Comparison of ENCODE assay signal across 1 cellular context in the genomic region with DNA sequence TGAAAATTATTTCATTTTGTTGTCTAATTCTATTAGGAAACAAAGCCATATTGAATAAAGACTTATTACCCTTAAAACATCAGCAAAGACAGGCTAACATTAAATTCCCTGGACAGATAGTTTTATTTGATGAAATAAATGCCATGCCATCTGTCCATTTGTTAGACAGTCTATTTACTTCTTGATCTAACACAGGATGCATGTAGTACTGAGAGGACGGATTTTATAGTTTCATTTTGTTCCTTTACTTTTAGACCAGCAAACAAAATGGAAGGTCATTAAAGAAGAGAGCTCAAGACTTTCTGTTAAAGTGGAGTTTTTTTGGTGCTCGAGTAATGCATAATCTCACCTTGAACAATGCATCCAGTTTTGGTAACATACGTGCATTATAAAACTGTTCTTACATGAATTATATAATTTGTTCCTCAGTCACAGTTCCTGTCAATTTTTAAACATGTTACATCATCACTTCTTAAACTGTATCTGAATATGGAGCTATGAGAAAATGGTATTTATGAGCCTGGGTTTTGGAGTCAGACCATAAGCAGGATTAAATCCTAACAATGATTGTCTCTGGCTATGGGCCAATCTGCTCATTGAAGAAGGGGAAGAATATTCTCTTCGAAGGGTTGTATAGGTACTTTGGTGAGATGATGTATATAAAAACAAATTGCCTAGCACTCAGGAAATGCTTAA.
A peak's percentile ranks its signal among the peaks of the same experiment; 100 is the strongest.
TF ChIP-seq lines count a peak whose summit lies in the region.

No MANE protein-coding gene starts in this region.

TF ChIP-seq in HEK293, 187 proteins besides CTCF, POLR2A, EP300 and RAD21 (continued from another document):
- TF ChIP-seq, protein P1, sequence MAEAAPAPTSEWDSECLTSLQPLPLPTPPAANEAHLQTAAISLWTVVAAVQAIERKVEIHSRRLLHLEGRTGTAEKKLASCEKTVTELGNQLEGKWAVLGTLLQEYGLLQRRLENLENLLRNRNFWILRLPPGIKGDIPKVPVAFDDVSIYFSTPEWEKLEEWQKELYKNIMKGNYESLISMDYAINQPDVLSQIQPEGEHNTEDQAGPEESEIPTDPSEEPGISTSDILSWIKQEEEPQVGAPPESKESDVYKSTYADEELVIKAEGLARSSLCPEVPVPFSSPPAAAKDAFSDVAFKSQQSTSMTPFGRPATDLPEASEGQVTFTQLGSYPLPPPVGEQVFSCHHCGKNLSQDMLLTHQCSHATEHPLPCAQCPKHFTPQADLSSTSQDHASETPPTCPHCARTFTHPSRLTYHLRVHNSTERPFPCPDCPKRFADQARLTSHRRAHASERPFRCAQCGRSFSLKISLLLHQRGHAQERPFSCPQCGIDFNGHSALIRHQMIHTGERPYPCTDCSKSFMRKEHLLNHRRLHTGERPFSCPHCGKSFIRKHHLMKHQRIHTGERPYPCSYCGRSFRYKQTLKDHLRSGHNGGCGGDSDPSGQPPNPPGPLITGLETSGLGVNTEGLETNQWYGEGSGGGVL (tag by site-specific recombination; IDR thresholded peaks at IDR 0.05) = no peak
- no peak for TF ChIP-seq ZNF354C (tag by site-specific recombination; IDR thresholded peaks at IDR 0.05; ENCODE audit: borderline replicate concordance, low read depth)
- TF ChIP-seq, protein P2, sequence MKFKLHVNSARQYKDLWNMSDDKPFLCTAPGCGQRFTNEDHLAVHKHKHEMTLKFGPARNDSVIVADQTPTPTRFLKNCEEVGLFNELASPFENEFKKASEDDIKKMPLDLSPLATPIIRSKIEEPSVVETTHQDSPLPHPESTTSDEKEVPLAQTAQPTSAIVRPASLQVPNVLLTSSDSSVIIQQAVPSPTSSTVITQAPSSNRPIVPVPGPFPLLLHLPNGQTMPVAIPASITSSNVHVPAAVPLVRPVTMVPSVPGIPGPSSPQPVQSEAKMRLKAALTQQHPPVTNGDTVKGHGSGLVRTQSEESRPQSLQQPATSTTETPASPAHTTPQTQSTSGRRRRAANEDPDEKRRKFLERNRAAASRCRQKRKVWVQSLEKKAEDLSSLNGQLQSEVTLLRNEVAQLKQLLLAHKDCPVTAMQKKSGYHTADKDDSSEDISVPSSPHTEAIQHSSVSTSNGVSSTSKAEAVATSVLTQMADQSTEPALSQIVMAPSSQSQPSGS (tag by site-specific recombination; IDR thresholded peaks at IDR 0.05; ENCODE audit: low read depth) = peak; percentile 46; the same call in 1 of the 2 replicates
